In the genomic region with DNA sequence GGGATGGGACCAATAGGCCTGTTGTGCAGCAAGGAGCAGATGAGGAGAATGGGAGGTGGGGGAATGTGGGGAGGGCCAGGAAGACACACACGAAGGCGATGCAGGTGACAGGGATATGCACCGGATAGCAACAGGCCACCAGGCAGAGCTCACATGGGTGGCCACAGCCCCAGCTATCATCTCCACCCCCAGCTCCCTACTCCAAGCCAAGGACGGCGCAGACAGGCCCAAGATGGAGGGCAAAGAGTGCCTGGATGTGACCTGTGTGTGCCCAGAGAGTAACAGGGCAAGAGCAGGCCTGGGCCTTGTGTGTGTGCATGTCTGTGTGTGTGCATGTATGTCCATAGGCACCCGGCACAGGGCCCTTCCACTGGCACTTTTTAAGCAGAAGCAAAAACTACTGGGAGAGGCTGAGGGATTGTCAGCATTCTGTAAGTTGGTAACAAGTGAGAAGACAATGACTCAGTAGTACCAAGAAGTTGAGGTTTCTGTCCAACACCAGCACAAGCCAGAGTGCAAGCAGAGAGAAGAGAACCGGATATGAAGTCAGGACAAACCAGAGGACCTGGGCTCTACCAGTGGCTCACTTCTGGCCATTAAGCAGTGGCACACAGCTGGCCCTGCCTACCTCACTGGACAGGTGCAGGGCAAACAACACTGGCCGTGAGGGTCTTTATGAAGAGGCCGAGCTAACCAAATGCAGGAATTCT, we compare ENCODE assay signal across 1 cellular context.
A peak's percentile ranks its signal among the peaks of the same experiment; 100 is the strongest.
TF ChIP-seq lines count a peak whose summit lies in the region.

No MANE protein-coding gene starts in this region.

TF ChIP-seq in IMR-90, 13 proteins besides CTCF, POLR2A, EP300 and RAD21:
- TF ChIP-seq SMC3 (IDR thresholded peaks at IDR 0.05; ENCODE audit: low read depth, low read length) (no peak), RFX5 (IDR thresholded peaks at IDR 0.05; ENCODE audit: low read depth, low read length) (peak; percentile 17; the same call in 1 of the 2 replicates)
